In the genomic region with DNA sequence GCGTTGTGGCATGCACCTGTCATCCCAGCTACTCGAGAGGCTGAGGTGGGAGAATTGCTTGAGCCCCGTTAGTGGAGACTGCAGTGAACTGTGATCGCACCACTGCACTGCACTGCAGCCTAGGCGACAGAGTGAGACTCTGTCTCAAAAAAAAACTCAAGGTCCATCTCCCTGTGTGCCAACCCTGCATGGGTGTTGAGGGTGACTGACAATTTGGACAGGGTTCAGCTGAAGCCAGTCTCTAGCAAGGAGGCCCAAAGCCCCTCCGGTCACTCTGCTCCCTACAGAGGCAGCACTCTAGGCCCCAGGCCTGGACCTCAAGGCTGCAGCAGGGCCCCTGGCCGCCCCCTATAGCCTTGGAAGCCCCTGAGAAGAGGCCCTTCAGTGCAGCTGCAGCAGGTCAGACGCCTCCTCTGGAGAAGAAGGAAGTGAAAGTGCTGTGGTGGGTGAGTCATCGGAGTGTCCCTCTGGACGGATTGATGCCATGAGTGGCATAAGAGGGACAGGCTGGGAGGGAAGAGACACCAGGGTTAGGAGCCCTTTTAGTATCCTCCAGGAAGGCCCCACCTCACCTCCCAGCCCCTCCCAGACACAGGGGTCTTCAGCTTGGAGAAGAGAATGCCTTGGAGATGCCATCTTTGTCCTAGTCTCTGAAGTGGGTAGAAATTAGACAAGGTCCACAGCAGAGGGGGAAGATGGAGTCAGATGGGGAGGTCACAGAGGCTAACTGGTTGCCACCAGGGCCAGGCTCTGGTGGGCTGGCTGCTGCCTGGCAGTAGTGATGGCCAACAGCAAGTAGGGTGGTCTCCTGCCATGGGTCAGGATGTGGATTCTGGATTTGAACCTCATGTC, we compare ENCODE assay signal across 9 cellular contexts. TPM values are rescaled to one million over a fixed set of nuclear protein-coding genes. Genes with fewer than 3 reads are reported as not detected.
DNase-seq lines count a peak whose midpoint lies in the region; ATAC-seq and TF ChIP-seq lines count a peak whose summit lies in the region.
"Had no signal": no experiment of that assay in that cellular context is flagged by ENCODE, and none has a peak within 500 bp of the region (broad histone marks: within the 10 kb centered on the region; RNA-seq: fewer than 3 reads in every experiment).

No MANE protein-coding gene starts in this region.

- peaks cover 52% of the 10 kb centered on the region for H3K4me1 Mint-ChIP-seq in activated naive CD8-positive, alpha-beta T cell treated with anti-CD3 and anti-CD28 coated beads for 36 hours

- peaks cover 67% of the 10 kb centered on the region for H3K4me1 ChIP-seq in upper lobe of right lung

- H3K27ac ChIP-seq in upper lobe of right lung: peak overlapping the region; percentile 37

- TF ChIP-seq CTCF in NB4 (IDR thresholded peaks at IDR 0.05; ENCODE audit: low read depth, low read length): no peak
- no peak for TF ChIP-seq CTCF in upper lobe of right lung (IDR thresholded peaks at IDR 0.05)

- intact Hi-C loops in upper lobe of right lung (cut with DNase I): no loop called here

- ATAC-seq in HG02798 (IDR thresholded peaks at IDR 0.05; ENCODE audit: poor library complexity, unreplicated experiment): peak; percentile 71
- peak; percentile 77 for ATAC-seq in upper lobe of right lung

- TF ChIP-seq POLR2A in NB4 (IDR thresholded peaks at IDR 0.05; ENCODE audit: extremely low read depth, insufficient read length): no peak

- no peaks in the 10 kb centered on the region for H3K9me3 ChIP-seq in upper lobe of right lung
- H3K9me3 ChIP-seq: Caco-2 had no signal

- no peaks in the 10 kb centered on the region for H3K27me3 ChIP-seq in upper lobe of right lung

- no peak overlapping the region for H3K4me3 Mint-ChIP-seq in activated naive CD8-positive, alpha-beta T cell treated with anti-CD3 and anti-CD28 coated beads for 36 hours

- peak overlapping the region; percentile 70 for H3K27ac Mint-ChIP-seq in activated naive CD8-positive, alpha-beta T cell treated with anti-CD3 and anti-CD28 coated beads for 36 hours

- no peaks in the 10 kb centered on the region for H3K36me3 ChIP-seq in upper lobe of right lung

- peak; percentile 67 for DNase-seq in activated effector memory CD4-positive, alpha-beta T cell treated with anti-CD3 and anti-CD28 coated beads, Interleukin-2, amount 50 U/mL, for 16 hours
- DNase-seq in activated effector memory CD4-positive, alpha-beta T cell treated with Interleukin-2 at 50 U/mL for 16 hours: no peak
- DNase-seq in NB4 (ENCODE audit: low read depth) (peak; percentile 95), islet precursor cell (peak; percentile 71), upper lobe of right lung (peak; percentile 76), HUDEP-2 (lab: John Stamatoyannopoulos, UW; ENCODE audit: unreplicated experiment in 76 of 76) (no peak)
- peak; percentile 63 for DNase-seq in activated naive CD8-positive, alpha-beta T cell treated with anti-CD3 and anti-CD28 coated beads for 36 hours

- no peaks in the 10 kb centered on the region for H3K9me3 Mint-ChIP-seq in activated naive CD8-positive, alpha-beta T cell treated with anti-CD3 and anti-CD28 coated beads for 36 hours

- no peak overlapping the region for H3K4me3 ChIP-seq in NB4 (ENCODE audit: low read depth, low read length)
- H3K4me3 ChIP-seq in upper lobe of right lung: no peak overlapping the region

- H3K27me3 Mint-ChIP-seq in activated naive CD8-positive, alpha-beta T cell treated with anti-CD3 and anti-CD28 coated beads for 36 hours: no peaks in the 10 kb centered on the region

- H3K36me3 Mint-ChIP-seq in activated naive CD8-positive, alpha-beta T cell treated with anti-CD3 and anti-CD28 coated beads for 36 hours: no peaks in the 10 kb centered on the region

RNA-seq across cellular contexts. Expression of a gene that starts 39.1 kb away (rescaled TPM):
- total RNA-seq in activated naive CD8-positive, alpha-beta T cell treated with anti-CD3 and anti-CD28 coated beads for 36 hours: 10 to 100 TPM; 18.8 to 19.4 TPM
- 137 TPM for total RNA-seq in upper lobe of right lung

Comparison
In these comparisons a context has a peak if more than half of its experiments do, and no peak if none do; other contexts are left out.
1. DNase-seq: peak in activated effector memory CD4-positive, alpha-beta T cell treated with anti-CD3 and anti-CD28 coated beads, Interleukin-2, amount 50 U/mL, for 16 hours (single experiment), NB4 (single experiment), activated naive CD8-positive, alpha-beta T cell treated with anti-CD3 and anti-CD28 coated beads for 36 hours (single experiment), islet precursor cell (single experiment) and upper lobe of right lung (single experiment); none in activated effector memory CD4-positive, alpha-beta T cell treated with Interleukin-2 at 50 U/mL for 16 hours (single experiment) and HUDEP-2 (0 of 76).